Comparison of ENCODE assay signal across 1 cellular context in the genomic region with DNA sequence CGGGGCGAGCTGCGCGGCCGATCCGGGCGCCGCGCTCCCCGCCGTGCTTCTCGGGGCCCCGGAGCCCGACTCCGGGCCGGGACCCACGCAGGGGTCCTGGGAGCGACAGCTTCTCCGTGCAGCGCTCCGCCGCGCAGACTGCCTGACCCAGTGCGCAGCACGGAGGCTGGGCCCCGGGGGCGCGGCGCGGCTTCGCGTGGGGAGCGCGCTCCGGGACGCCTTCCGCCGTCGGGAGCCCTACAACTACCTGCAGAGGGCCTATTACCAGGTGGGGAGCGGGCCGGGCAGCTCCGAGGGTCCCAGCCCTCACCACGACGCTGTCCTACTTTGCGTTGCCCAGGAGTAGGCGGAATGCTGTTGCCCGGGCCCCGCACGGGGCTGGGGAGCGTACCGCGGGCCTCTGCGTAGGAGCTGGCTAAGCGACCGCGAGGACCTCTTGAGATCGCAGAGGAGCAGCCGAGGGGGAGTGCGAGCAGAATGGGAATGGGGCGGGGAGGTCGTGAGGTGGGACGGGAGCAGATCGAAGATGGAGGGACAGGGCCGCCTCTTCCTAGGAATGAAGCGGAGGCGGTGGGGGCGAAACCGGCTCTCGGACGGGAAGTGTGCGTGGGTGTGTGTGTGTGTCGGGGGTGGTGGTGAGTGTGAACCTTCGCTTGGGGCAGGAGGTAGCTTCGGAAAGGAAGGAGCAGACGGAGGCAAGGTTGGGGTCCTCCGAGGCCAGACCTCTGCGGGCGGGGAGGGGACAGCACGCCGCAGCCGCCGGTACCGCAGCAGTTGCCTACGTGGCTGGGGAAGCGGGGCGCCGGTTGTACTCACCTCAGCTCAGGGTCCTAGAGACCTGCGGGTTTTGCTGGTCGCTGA.
A peak's percentile ranks its signal among the peaks of the same experiment; 100 is the strongest.
TF ChIP-seq lines count a peak whose summit lies in the region.

No MANE protein-coding gene starts in this region.

TF ChIP-seq in endothelial cell of umbilical vein, 7 proteins besides CTCF, POLR2A, EP300 and RAD21:
- TF ChIP-seq POLR2AphosphoS5 (IDR thresholded peaks at IDR 0.05; ENCODE audit: insufficient read depth, low read depth, low read length) = peak; percentile 23
- TF ChIP-seq, protein P1, sequence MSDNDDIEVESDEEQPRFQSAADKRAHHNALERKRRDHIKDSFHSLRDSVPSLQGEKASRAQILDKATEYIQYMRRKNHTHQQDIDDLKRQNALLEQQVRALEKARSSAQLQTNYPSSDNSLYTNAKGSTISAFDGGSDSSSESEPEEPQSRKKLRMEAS (IDR thresholded peaks at IDR 0.05; ENCODE audit: insufficient read depth, insufficient read length) = no peak
- TF ChIP-seq FOS (IDR thresholded peaks at IDR 0.05; ENCODE audit: borderline replicate concordance, insufficient read depth, low read length) = peak; percentile 19
- no peak for TF ChIP-seq EZH2 (IDR thresholded peaks at IDR 0.05; ENCODE audit: borderline replicate concordance, low read depth, low read length, severe bottlenecking)
